Comparison of ENCODE assay signal across 8 cellular contexts in genomic region chrX:52896855-52897709, GRCh38. TPM values are rescaled to one million over a fixed set of nuclear protein-coding genes. Genes with fewer than 3 reads are reported as not detected.
DNase-seq lines count a peak whose midpoint lies in the region; ATAC-seq and TF ChIP-seq lines count a peak whose summit lies in the region.
"Not testable (repeated sequence)": the region's sequence is repeated elsewhere in the genome, so short reads cannot be mapped to it uniquely, and the experiment has no call there.

A gene with protein sequence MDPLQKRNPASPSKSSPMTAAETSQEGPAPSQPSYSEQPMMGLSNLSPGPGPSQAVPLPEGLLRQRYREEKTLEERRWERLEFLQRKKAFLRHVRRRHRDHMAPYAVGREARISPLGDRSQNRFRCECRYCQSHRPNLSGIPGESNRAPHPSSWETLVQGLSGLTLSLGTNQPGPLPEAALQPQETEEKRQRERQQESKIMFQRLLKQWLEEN (plus strand): TSS chrX:52897330. CDS start chrX:52907226, 9,896 bp downstream.

- H3K4me1 ChIP-seq in PC-3 (ENCODE audit: insufficient read depth, low read length); ovary (ENCODE audit: insufficient read depth); aorta (ENCODE audit: control insufficient read depth in 1 of 2, insufficient read depth in 2 of 2, low read length in 2 of 2): not testable (repeated sequence)

- not testable (repeated sequence) for TF ChIP-seq POLR2A in ovary (IDR thresholded peaks at IDR 0.05)

- DNase-seq in PC-3, left ventricle myocardium superior, ovary, aorta: not testable (repeated sequence)

- H3K9me3 ChIP-seq in PC-3 (ENCODE audit: low read length); ovary; aorta (ENCODE audit: control insufficient read depth, low read length): not testable (repeated sequence)

- WGBS in adipose tissue, 3 donors: no CpG with 5 or more reads among the region's 92 CpGs
- WGBS in ovary, 3 donors: no CpG with 5 or more reads among the region's 92 CpGs
- no CpG with 5 or more reads among the region's 92 CpGs for WGBS in aorta, 2 donors

- intact Hi-C loops in PC-3 (cut with micrococcal nuclease); left ventricle myocardium superior (cut with micrococcal nuclease); ovary (cut with DNase I); aorta (cut with DNase I): not testable (repeated sequence)

- H3K27ac ChIP-seq in PC-3 (ENCODE audit: low read length); adipose tissue (ENCODE audit: low read depth, low read length); ovary; aorta (ENCODE audit: low read depth in 1 of 2, low read length in 2 of 2): not testable (repeated sequence)

- H3K4me3 ChIP-seq in PC-3 (ENCODE audit: low read length); ovary; aorta (ENCODE audit: low read length in 2 of 2): not testable (repeated sequence)

- TF ChIP-seq EP300 in ovary (IDR thresholded peaks at IDR 0.05): not testable (repeated sequence)

- not testable (repeated sequence) for TF ChIP-seq CTCF in PC-3 (conservative IDR thresholded peaks at IDR 0.05; ENCODE audit: low read depth, low read length); ovary (IDR thresholded peaks at IDR 0.05)

- H3K9ac ChIP-seq in PC-3 (ENCODE audit: low read length): not testable (repeated sequence)

- CTCF ChIA-PET in PC-3 (lab: Charles Lee): not testable (repeated sequence)

- peak; percentile 83 for ATAC-seq in GM18861 (IDR thresholded peaks at IDR 0.05; ENCODE audit: unreplicated experiment)
- peak; percentile 71 for ATAC-seq in GM21717 (IDR thresholded peaks at IDR 0.05; ENCODE audit: unreplicated experiment)
- ATAC-seq in HG03095 (IDR thresholded peaks at IDR 0.05; ENCODE audit: unreplicated experiment): peak; percentile 84
- peak; percentile 83 for ATAC-seq in PC-3
- peak; percentile 95 for ATAC-seq in left ventricle myocardium superior
- peak; percentile 96 for ATAC-seq in aorta (ENCODE audit: low FRiP score)

- not testable (repeated sequence) for H3F3A ChIP-seq in PC-3 (ENCODE audit: low read length, unreplicated experiment)

- H3K36me3 ChIP-seq in PC-3 (ENCODE audit: low read depth, low read length); ovary; aorta (ENCODE audit: control insufficient read depth in 1 of 2, insufficient read depth in 2 of 2, low read length in 1 of 2): not testable (repeated sequence)

- not testable (repeated sequence) for H3K79me2 ChIP-seq in PC-3 (ENCODE audit: low read length)

- not testable (repeated sequence) for H2AFZ ChIP-seq in PC-3 (ENCODE audit: low read length)

- H4K20me1 ChIP-seq in PC-3 (ENCODE audit: low read length): not testable (repeated sequence)

- H3K27me3 ChIP-seq in PC-3 (ENCODE audit: low read length); ovary; aorta (ENCODE audit: control insufficient read depth in 1 of 2, insufficient read depth in 2 of 2, low read length in 1 of 2): not testable (repeated sequence)

- H3K9me2 ChIP-seq in PC-3 (replicated peaks; ENCODE audit: low read length): not testable (repeated sequence)

- POLR2A ChIA-PET in PC-3 (lab: Charles Lee; ENCODE audit: unreplicated experiment): not testable (repeated sequence)

- BruUV-seq in PC-3 (replicated peaks; lab: Mats Ljungman, UMichigan): TSS peak; percentile 58

- not testable (repeated sequence) for H3K4me2 ChIP-seq in PC-3 (ENCODE audit: low read length)

RNA-seq across cellular contexts. Expression of the gene that starts here (rescaled TPM):
- total RNA-seq in PC-3 (2014; rRNA removed) (35.1 and 45.5 TPM in 2 replicates), left ventricle myocardium superior (5.9 TPM), ovary (10 to 100 TPM in 4 of 7 donors, 1 to 10 TPM in 3; 6.8 to 22.9 (median 13.6) TPM), aorta (10 to 100 TPM; 14.1 to 21.5 TPM)
- polyA plus RNA-seq in adipose tissue (10 to 100 TPM; 12.8 to 27.5 (median 20.8) TPM), ovary (10 to 100 TPM in 1 of 2 donors, 1 to 10 TPM in 1; 2.2 to 14.9 TPM), aorta (100 to 1,000 TPM in 1 of 2 donors, 1 to 10 TPM in 1; 4.0 to 126 TPM)
